ENCODE assay signal across 8 cellular contexts in genomic region chr6:154276810-154277577, GRCh38.
DNase-seq lines count a peak whose midpoint lies in the region; ATAC-seq and TF ChIP-seq lines count a peak whose summit lies in the region.

No MANE protein-coding gene starts in this region.

- H3K4me3 Mint-ChIP-seq in activated T-cell treated with anti-CD3 and anti-CD28 coated beads, Interleukin-2, amount 50 U/mL, for 72 hours, result peak overlapping the region; percentile 78 to 85
- peak overlapping the region; percentile 87 for H3K4me3 Mint-ChIP-seq in T-helper 17 cell

- H3K36me3 Mint-ChIP-seq in activated T-cell treated with anti-CD3 and anti-CD28 coated beads, Interleukin-2, amount 50 U/mL, for 72 hours (ENCODE audit: insufficient read depth in 2 of 2), result peaks cover 0 to 1% of the 10 kb centered on the region in 2 donors
- H3K36me3 Mint-ChIP-seq in T-helper 17 cell (ENCODE audit: low read depth), result no peaks in the 10 kb centered on the region

- peaks cover 5% of the 10 kb centered on the region for H3K27me3 Mint-ChIP-seq in activated T-cell treated with anti-CD3 and anti-CD28 coated beads, Interleukin-2, amount 50 U/mL, for 72 hours (ENCODE audit: low read depth)
- no peaks in the 10 kb centered on the region for H3K27me3 Mint-ChIP-seq in T-helper 17 cell

- no peaks in the 10 kb centered on the region for H3K27me3 ChIP-seq in H7 (ENCODE audit: control insufficient read depth, insufficient read depth, low read length)

- peaks cover 0 to 1% of the 10 kb centered on the region in 2 donors for H3K9me3 Mint-ChIP-seq in activated T-cell treated with anti-CD3 and anti-CD28 coated beads, Interleukin-2, amount 50 U/mL, for 72 hours

- peaks cover 32% of the 10 kb centered on the region for H3K4me1 Mint-ChIP-seq in activated T-cell treated with anti-CD3 and anti-CD28 coated beads, Interleukin-2, amount 50 U/mL, for 72 hours (ENCODE audit: low read depth)
- H3K4me1 Mint-ChIP-seq in T-helper 17 cell, result peaks cover 16% of the 10 kb centered on the region

- no peaks in the 10 kb centered on the region for H3K9me3 ChIP-seq in T-helper 17 cell (ENCODE audit: control insufficient read depth, low read length, poor library complexity, severe bottlenecking)

- TF ChIP-seq POLR2A in NB4 (IDR thresholded peaks at IDR 0.05; ENCODE audit: extremely low read depth, insufficient read length), result no peak

- TF ChIP-seq CTCF in NB4 (IDR thresholded peaks at IDR 0.05; ENCODE audit: low read depth, low read length), result no peak

- H3K4me3 ChIP-seq in H7 (ENCODE audit: insufficient read depth, low read depth, low read length) (no peak overlapping the region), NB4 (ENCODE audit: low read depth, low read length) (no peak overlapping the region)

- H3K36me3 ChIP-seq in H7 (replicated peaks; ENCODE audit: control insufficient read depth, insufficient read depth, low read length), result no peaks in the 10 kb centered on the region

- peak; percentile 65 to 73 for ATAC-seq in activated T-cell treated with anti-CD3 and anti-CD28 coated beads, Interleukin-2, amount 50 U/mL, for 72 hours (replicated peaks in 1 of 2)
- peak; percentile 90 for ATAC-seq in T-helper 17 cell
- no peak for ATAC-seq in GM18858 (IDR thresholded peaks at IDR 0.05; ENCODE audit: unreplicated experiment)

- no peak for DNase-seq in activated T-cell treated with anti-CD3 and anti-CD28 coated beads, Interleukin-2, amount 50 U/mL, for 72 hours
- DNase-seq in activated T-cell treated with anti-CD3 and anti-CD28 coated beads for 4 hours, result no peak
- DNase-seq in H7, result peak; percentile 18
- DNase-seq in NB4 (ENCODE audit: low read depth), result peak; percentile 58
- DNase-seq in T-helper 17 cell, result no peak
- peak; percentile 82 for DNase-seq in fibroblast of peridontal ligament (ENCODE audit: extremely low read depth)
- DNase-seq in putamen (ENCODE audit: low spot score), result peak; percentile 33

- H3K27ac Mint-ChIP-seq in activated T-cell treated with anti-CD3 and anti-CD28 coated beads, Interleukin-2, amount 50 U/mL, for 72 hours, result no peak overlapping the region
- H3K27ac Mint-ChIP-seq in T-helper 17 cell, result peak overlapping the region; percentile 21

Comparison
In these comparisons a context has a peak if more than half of its experiments do, and no peak if none do; other contexts are left out.
1. DNase-seq: peak in H7 (single experiment), NB4 (single experiment), fibroblast of peridontal ligament (single experiment) and putamen (single experiment); none in activated T-cell treated with anti-CD3 and anti-CD28 coated beads, Interleukin-2, amount 50 U/mL, for 72 hours (0 of 2), activated T-cell treated with anti-CD3 and anti-CD28 coated beads for 4 hours (single experiment) and T-helper 17 cell (0 of 3).